Comparison of ENCODE assay signal across 1 cellular context in the genomic region with DNA sequence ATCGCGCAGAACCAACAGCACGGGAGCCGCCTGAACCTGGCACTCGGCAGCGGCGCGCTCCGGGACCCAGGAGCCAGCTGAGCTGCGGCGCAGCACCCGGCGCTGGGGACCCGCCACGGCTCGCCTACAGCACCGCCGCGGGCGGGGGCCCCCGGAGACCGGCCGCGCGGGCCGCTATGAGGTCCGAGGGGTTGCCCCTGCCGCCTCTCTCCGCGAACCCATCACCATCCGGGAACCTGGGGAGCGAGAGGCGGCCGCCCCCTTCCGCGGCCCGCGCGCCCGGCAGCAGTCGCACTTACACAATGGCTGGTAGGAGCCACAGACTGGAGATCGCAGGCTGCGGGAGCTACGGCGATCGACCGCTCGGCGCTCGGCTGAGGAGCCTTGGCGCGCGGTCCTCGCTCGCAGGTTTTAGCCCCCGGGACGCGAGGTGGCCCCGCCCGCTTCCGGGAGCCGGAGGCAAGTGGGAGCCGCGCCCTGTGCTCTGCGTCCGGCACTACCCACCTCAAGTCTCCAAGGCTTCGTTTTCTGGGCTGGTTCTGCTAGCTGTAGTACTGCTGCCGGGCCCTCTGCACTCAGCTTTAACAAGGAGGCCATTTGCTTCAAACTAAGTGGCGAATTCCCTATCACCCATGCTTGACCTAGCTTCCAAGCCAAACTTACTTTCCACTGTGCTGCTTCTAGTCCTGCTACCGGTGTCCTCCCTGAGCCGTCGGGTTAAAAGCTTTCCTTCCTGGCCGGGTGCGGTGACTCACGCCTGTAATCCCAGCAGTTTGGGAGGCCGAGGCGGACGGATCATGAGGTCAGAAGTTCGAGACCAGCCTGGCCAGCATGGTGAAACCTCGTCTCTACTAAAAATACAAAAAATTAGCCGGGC.
TF ChIP-seq lines count a peak whose summit lies in the region.

TPK1 (minus strand) TSS at position 386 of the 877 bp plus-strand sequence. CDS start 451 bp downstream, outside the sequence.

TF ChIP-seq in HepG2, 621 proteins besides CTCF, POLR2A, EP300 and RAD21 (continued from another document and continues in another):
- TF ChIP-seq ZNF441 (CRISPR knock-in tag; IDR thresholded peaks at IDR 0.05; ENCODE audit: borderline replicate concordance): peak; percentile 72; the same call in 1 of the 2 replicates
- peak; percentile 50; the same call in 1 of the 2 replicates for TF ChIP-seq RFXAP (CRISPR knock-in tag; IDR thresholded peaks at IDR 0.05; ENCODE audit: borderline replicate concordance)
- peak; percentile 99 for TF ChIP-seq MTF2 (CRISPR knock-in tag; IDR thresholded peaks at IDR 0.05; ENCODE audit: borderline replicate concordance)
- peak; percentile 74 for TF ChIP-seq ZBTB14 (CRISPR knock-in tag; IDR thresholded peaks at IDR 0.05)
- TF ChIP-seq, protein P1, sequence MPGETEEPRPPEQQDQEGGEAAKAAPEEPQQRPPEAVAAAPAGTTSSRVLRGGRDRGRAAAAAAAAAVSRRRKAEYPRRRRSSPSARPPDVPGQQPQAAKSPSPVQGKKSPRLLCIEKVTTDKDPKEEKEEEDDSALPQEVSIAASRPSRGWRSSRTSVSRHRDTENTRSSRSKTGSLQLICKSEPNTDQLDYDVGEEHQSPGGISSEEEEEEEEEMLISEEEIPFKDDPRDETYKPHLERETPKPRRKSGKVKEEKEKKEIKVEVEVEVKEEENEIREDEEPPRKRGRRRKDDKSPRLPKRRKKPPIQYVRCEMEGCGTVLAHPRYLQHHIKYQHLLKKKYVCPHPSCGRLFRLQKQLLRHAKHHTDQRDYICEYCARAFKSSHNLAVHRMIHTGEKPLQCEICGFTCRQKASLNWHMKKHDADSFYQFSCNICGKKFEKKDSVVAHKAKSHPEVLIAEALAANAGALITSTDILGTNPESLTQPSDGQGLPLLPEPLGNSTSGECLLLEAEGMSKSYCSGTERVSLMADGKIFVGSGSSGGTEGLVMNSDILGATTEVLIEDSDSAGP (CRISPR knock-in tag; IDR thresholded peaks at IDR 0.05; ENCODE audit: borderline replicate concordance): peak; percentile 76
- 0 out of 2 replicates have a peak, but pooled peaks have one; percentile 24 for TF ChIP-seq FOSL2 (CRISPR knock-in tag; IDR thresholded peaks at IDR 0.05)
- no peak for TF ChIP-seq NR2F6 (IDR thresholded peaks at IDR 0.05)
- TF ChIP-seq NR2F6 (CRISPR knock-in tag; IDR thresholded peaks at IDR 0.05): peak; percentile 38; the same call in 1 of the 2 replicates
- TF ChIP-seq ZNF580 (CRISPR knock-in tag; IDR thresholded peaks at IDR 0.05; ENCODE audit: borderline replicate concordance, low read depth): peak; percentile 63; the same call in 1 of the 2 replicates
- TF ChIP-seq KLF16 (CRISPR knock-in tag; IDR thresholded peaks at IDR 0.05): peak in 1 of 2 experiments; percentile 95; a peak in 2 of 4 replicates
- TF ChIP-seq ONECUT2 (CRISPR knock-in tag; IDR thresholded peaks at IDR 0.05): 0 out of 2 replicates have a peak, but pooled peaks have one; percentile 17
- TF ChIP-seq BRD4 (CRISPR knock-in tag; IDR thresholded peaks at IDR 0.05): peak; percentile 95
- no peak for TF ChIP-seq TBP (CRISPR knock-in tag; IDR thresholded peaks at IDR 0.05)
- TF ChIP-seq KDM2A (CRISPR knock-in tag; IDR thresholded peaks at IDR 0.05; ENCODE audit: borderline replicate concordance, low read depth): peak; percentile 97
- TF ChIP-seq RBM39 (IDR thresholded peaks at IDR 0.05; ENCODE audit: low read depth, low read length, poor library complexity, severe bottlenecking): peak; percentile 93
- 0 out of 2 replicates have a peak, but pooled peaks have one; percentile 72 for TF ChIP-seq ARHGAP35 (CRISPR knock-in tag; IDR thresholded peaks at IDR 0.05; ENCODE audit: borderline replicate concordance)
- TF ChIP-seq, protein P2, sequence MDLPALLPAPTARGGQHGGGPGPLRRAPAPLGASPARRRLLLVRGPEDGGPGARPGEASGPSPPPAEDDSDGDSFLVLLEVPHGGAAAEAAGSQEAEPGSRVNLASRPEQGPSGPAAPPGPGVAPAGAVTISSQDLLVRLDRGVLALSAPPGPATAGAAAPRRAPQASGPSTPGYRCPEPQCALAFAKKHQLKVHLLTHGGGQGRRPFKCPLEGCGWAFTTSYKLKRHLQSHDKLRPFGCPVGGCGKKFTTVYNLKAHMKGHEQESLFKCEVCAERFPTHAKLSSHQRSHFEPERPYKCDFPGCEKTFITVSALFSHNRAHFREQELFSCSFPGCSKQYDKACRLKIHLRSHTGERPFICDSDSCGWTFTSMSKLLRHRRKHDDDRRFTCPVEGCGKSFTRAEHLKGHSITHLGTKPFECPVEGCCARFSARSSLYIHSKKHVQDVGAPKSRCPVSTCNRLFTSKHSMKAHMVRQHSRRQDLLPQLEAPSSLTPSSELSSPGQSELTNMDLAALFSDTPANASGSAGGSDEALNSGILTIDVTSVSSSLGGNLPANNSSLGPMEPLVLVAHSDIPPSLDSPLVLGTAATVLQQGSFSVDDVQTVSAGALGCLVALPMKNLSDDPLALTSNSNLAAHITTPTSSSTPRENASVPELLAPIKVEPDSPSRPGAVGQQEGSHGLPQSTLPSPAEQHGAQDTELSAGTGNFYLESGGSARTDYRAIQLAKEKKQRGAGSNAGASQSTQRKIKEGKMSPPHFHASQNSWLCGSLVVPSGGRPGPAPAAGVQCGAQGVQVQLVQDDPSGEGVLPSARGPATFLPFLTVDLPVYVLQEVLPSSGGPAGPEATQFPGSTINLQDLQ (CRISPR knock-in tag; IDR thresholded peaks at IDR 0.05): 0 out of 2 replicates have a peak, but pooled peaks have one; percentile 23
- no peak for TF ChIP-seq FOXP1 (IDR thresholded peaks at IDR 0.05)
- TF ChIP-seq FOXP1 (CRISPR knock-in tag; IDR thresholded peaks at IDR 0.05): 0 out of 2 replicates have a peak, but pooled peaks have one; percentile 17
- peak; percentile 92 for TF ChIP-seq ZNF792 (CRISPR knock-in tag; IDR thresholded peaks at IDR 0.05)
- peak; percentile 67 for TF ChIP-seq CEBPB (IDR thresholded peaks at IDR 0.05; ENCODE audit: borderline replicate concordance, low read depth, low read length)
- 0 out of 2 replicates have a peak, but pooled peaks have one; percentile 38 for TF ChIP-seq KDM3A (CRISPR knock-in tag; IDR thresholded peaks at IDR 0.05; ENCODE audit: low read depth)
- peak; percentile 49; the same call in 1 of the 2 replicates for TF ChIP-seq GZF1 (CRISPR knock-in tag; IDR thresholded peaks at IDR 0.05)
- peak; percentile 60 for TF ChIP-seq HDAC1 (CRISPR knock-in tag; IDR thresholded peaks at IDR 0.05)
- no peak for TF ChIP-seq PAX8 (CRISPR knock-in tag; IDR thresholded peaks at IDR 0.05; ENCODE audit: borderline replicate concordance)
- 0 out of 2 replicates have a peak, but pooled peaks have one; percentile 42 for TF ChIP-seq RXRA (CRISPR knock-in tag; IDR thresholded peaks at IDR 0.05)
- TF ChIP-seq TFDP2 (CRISPR knock-in tag; IDR thresholded peaks at IDR 0.05): peak; percentile 84
- TF ChIP-seq, protein P3, sequence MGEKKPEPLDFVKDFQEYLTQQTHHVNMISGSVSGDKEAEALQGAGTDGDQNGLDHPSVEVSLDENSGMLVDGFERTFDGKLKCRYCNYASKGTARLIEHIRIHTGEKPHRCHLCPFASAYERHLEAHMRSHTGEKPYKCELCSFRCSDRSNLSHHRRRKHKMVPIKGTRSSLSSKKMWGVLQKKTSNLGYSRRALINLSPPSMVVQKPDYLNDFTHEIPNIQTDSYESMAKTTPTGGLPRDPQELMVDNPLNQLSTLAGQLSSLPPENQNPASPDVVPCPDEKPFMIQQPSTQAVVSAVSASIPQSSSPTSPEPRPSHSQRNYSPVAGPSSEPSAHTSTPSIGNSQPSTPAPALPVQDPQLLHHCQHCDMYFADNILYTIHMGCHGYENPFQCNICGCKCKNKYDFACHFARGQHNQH (CRISPR knock-in tag; IDR thresholded peaks at IDR 0.05): peak; percentile 84
- peak; percentile 80 for TF ChIP-seq RBFOX2 (IDR thresholded peaks at IDR 0.05; ENCODE audit: low read depth, low read length)
- TF ChIP-seq, protein P4, sequence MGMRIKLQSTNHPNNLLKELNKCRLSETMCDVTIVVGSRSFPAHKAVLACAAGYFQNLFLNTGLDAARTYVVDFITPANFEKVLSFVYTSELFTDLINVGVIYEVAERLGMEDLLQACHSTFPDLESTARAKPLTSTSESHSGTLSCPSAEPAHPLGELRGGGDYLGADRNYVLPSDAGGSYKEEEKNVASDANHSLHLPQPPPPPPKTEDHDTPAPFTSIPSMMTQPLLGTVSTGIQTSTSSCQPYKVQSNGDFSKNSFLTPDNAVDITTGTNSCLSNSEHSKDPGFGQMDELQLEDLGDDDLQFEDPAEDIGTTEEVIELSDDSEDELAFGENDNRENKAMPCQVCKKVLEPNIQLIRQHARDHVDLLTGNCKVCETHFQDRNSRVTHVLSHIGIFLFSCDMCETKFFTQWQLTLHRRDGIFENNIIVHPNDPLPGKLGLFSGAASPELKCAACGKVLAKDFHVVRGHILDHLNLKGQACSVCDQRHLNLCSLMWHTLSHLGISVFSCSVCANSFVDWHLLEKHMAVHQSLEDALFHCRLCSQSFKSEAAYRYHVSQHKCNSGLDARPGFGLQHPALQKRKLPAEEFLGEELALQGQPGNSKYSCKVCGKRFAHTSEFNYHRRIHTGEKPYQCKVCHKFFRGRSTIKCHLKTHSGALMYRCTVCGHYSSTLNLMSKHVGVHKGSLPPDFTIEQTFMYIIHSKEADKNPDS (CRISPR knock-in tag; IDR thresholded peaks at IDR 0.05): no peak
- TF ChIP-seq ZNF143 (CRISPR knock-in tag; IDR thresholded peaks at IDR 0.05): peak; percentile 46; the same call in 1 of the 2 replicates
- no peak for TF ChIP-seq SAFB2 (CRISPR knock-in tag; IDR thresholded peaks at IDR 0.05; ENCODE audit: borderline replicate concordance, low read depth)
- 0 out of 2 replicates have a peak, but pooled peaks have one; percentile 21 for TF ChIP-seq SNAI1 (CRISPR knock-in tag; IDR thresholded peaks at IDR 0.05; ENCODE audit: borderline replicate concordance)
- peak; percentile 85; the same call in 1 of the 2 replicates for TF ChIP-seq NFKB2 (CRISPR knock-in tag; IDR thresholded peaks at IDR 0.05; ENCODE audit: borderline replicate concordance)
- no peak for TF ChIP-seq ZBTB7A (CRISPR knock-in tag; IDR thresholded peaks at IDR 0.05)
- no peak for TF ChIP-seq ZNF382 (CRISPR knock-in tag; IDR thresholded peaks at IDR 0.05; ENCODE audit: borderline replicate concordance)
- TF ChIP-seq MBD4 (IDR thresholded peaks at IDR 0.05; ENCODE audit: borderline replicate concordance, low read length): no peak
- TF ChIP-seq SP4 (CRISPR knock-in tag; IDR thresholded peaks at IDR 0.05): peak; percentile 84
- TF ChIP-seq TEF (CRISPR knock-in tag; IDR thresholded peaks at IDR 0.05): peak; percentile 75; the same call in 1 of the 2 replicates
- TF ChIP-seq ZNF800 (CRISPR knock-in tag; IDR thresholded peaks at IDR 0.05): peak; percentile 82
- TF ChIP-seq PHF20 (CRISPR knock-in tag; IDR thresholded peaks at IDR 0.05): peak; percentile 72
- TF ChIP-seq ZSCAN20 (CRISPR knock-in tag; IDR thresholded peaks at IDR 0.05; ENCODE audit: borderline replicate concordance): peak; percentile 73; the same call in 1 of the 2 replicates
- peak; percentile 65; the same call in 1 of the 2 replicates for TF ChIP-seq TAF1 (CRISPR knock-in tag; IDR thresholded peaks at IDR 0.05)
- TF ChIP-seq DR1 (CRISPR knock-in tag; IDR thresholded peaks at IDR 0.05): 0 out of 2 replicates have a peak, but pooled peaks have one; percentile 44
- TF ChIP-seq CBX1 (IDR thresholded peaks at IDR 0.05; ENCODE audit: low read depth): peak; percentile 99
- TF ChIP-seq SAP130 (CRISPR knock-in tag; IDR thresholded peaks at IDR 0.05; ENCODE audit: low read depth): peak; percentile 66; the same call in 1 of the 2 replicates
- TF ChIP-seq ZNF225 (CRISPR knock-in tag; IDR thresholded peaks at IDR 0.05): peak; percentile 84; the same call in 1 of the 2 replicates
